ENCODE assay signal across 8 cellular contexts in genomic region chr3:14319654-14320182, GRCh38.
DNase-seq lines count a peak whose midpoint lies in the region; ATAC-seq and TF ChIP-seq lines count a peak whose summit lies in the region.

No MANE protein-coding gene starts in this region.

- H3K4me3 Mint-ChIP-seq in activated CD4-positive, alpha-beta T cell treated with anti-CD3 and anti-CD28 coated beads, Interleukin-2, amount 10 ng/mL, durations not matched to agents 24 days and 14 days: no peak overlapping the region

- peak; percentile 74 for DNase-seq in activated CD4-positive, alpha-beta T cell treated with anti-CD3 and anti-CD28 coated beads, Interleukin-2, amount 10 ng/mL, durations not matched to agents 24 days and 14 days
- no peak for DNase-seq in activated CD4-positive, alpha-beta T cell treated with anti-CD3 and anti-CD28 coated beads for 1 hour
- DNase-seq in HuH-7 (ENCODE audit: low spot score) (peak; percentile 89), SKM-1 (lab: John Stamatoyannopoulos, UW; ENCODE audit: unreplicated experiment) (peak; percentile 94), foreskin keratinocyte (peak; percentile 56 to 76), psoas muscle (no peak)

- no peak overlapping the region for H3K27ac Mint-ChIP-seq in activated CD4-positive, alpha-beta T cell treated with anti-CD3 and anti-CD28 coated beads, Interleukin-2, amount 10 ng/mL, durations not matched to agents 24 days and 14 days

- no peak for TF ChIP-seq CTCF in foreskin keratinocyte (conservative IDR thresholded peaks at IDR 0.05)
- no peak for TF ChIP-seq CTCF in psoas muscle (IDR thresholded peaks at IDR 0.05)

- no peaks in the 10 kb centered on the region for H3K36me3 ChIP-seq in psoas muscle (ENCODE audit: insufficient read depth in 1 of 2, low read depth in 1 of 2)

- no peaks in the 10 kb centered on the region for H3K27me3 Mint-ChIP-seq in activated CD4-positive, alpha-beta T cell treated with anti-CD3 and anti-CD28 coated beads, Interleukin-2, amount 10 ng/mL, durations not matched to agents 24 days and 14 days

- intact Hi-C loops in activated CD4-positive, alpha-beta T cell treated with anti-CD3 and anti-CD28 coated beads, Interleukin-2, amount 10 ng/mL, durations not matched to agents 24 days and 14 days (cut with micrococcal nuclease): no loop called here
- intact Hi-C loops in psoas muscle (cut with DNase I): loop anchor here in 1 of 2 donors (2.0 to 5.0 kb wide), 2 partner anchors 73 to 115 kb away; no protein-coding TSS in a partner anchor

- H3K9me3 Mint-ChIP-seq in activated CD4-positive, alpha-beta T cell treated with anti-CD3 and anti-CD28 coated beads, Interleukin-2, amount 10 ng/mL, durations not matched to agents 24 days and 14 days: peaks cover 5% of the 10 kb centered on the region

- no peaks in the 10 kb centered on the region for H3K9me3 ChIP-seq in psoas muscle

- ATAC-seq in GM21717 (IDR thresholded peaks at IDR 0.05; ENCODE audit: unreplicated experiment) (peak; percentile 89), foreskin keratinocyte (peak; percentile 83), psoas muscle (peak in 2 of 4 donors; percentile 19 to 22), HG03439 (IDR thresholded peaks at IDR 0.05; ENCODE audit: unreplicated experiment) (no peak)

- no peak overlapping the region for H3K4me3 ChIP-seq in psoas muscle

- H3K36me3 Mint-ChIP-seq in activated CD4-positive, alpha-beta T cell treated with anti-CD3 and anti-CD28 coated beads, Interleukin-2, amount 10 ng/mL, durations not matched to agents 24 days and 14 days (ENCODE audit: low read depth): no peaks in the 10 kb centered on the region

- peaks cover 2% of the 10 kb centered on the region for H3K4me1 ChIP-seq in foreskin keratinocyte
- peaks cover 23% of the 10 kb centered on the region for H3K4me1 ChIP-seq in psoas muscle

- no peak overlapping the region for H3K27ac ChIP-seq in foreskin keratinocyte
- peak overlapping the region; percentile 97 for H3K27ac ChIP-seq in psoas muscle

- H3K27me3 ChIP-seq in foreskin keratinocyte (peaks cover 8% of the 10 kb centered on the region), psoas muscle (ENCODE audit: insufficient read depth in 3 of 3, low read length in 2 of 3) (no peaks in the 10 kb centered on the region)

- no peaks in the 10 kb centered on the region for H3K4me1 Mint-ChIP-seq in activated CD4-positive, alpha-beta T cell treated with anti-CD3 and anti-CD28 coated beads, Interleukin-2, amount 10 ng/mL, durations not matched to agents 24 days and 14 days

- 73 to 83% (median 79%) methylated on average over 3 of the region's 3 CpGs for WGBS in psoas muscle, 3 donors

Comparison
In these comparisons a context has a peak if more than half of its experiments do, and no peak if none do; other contexts are left out.
1. DNase-seq: peak in activated CD4-positive, alpha-beta T cell treated with anti-CD3 and anti-CD28 coated beads, Interleukin-2, amount 10 ng/mL, durations not matched to agents 24 days and 14 days (single experiment), HuH-7 (single experiment), SKM-1 (single experiment) and foreskin keratinocyte (2 of 2); none in activated CD4-positive, alpha-beta T cell treated with anti-CD3 and anti-CD28 coated beads for 1 hour (single experiment) and psoas muscle (0 of 2).